8 cellular contexts compared by ENCODE assay signal in the genomic region with DNA sequence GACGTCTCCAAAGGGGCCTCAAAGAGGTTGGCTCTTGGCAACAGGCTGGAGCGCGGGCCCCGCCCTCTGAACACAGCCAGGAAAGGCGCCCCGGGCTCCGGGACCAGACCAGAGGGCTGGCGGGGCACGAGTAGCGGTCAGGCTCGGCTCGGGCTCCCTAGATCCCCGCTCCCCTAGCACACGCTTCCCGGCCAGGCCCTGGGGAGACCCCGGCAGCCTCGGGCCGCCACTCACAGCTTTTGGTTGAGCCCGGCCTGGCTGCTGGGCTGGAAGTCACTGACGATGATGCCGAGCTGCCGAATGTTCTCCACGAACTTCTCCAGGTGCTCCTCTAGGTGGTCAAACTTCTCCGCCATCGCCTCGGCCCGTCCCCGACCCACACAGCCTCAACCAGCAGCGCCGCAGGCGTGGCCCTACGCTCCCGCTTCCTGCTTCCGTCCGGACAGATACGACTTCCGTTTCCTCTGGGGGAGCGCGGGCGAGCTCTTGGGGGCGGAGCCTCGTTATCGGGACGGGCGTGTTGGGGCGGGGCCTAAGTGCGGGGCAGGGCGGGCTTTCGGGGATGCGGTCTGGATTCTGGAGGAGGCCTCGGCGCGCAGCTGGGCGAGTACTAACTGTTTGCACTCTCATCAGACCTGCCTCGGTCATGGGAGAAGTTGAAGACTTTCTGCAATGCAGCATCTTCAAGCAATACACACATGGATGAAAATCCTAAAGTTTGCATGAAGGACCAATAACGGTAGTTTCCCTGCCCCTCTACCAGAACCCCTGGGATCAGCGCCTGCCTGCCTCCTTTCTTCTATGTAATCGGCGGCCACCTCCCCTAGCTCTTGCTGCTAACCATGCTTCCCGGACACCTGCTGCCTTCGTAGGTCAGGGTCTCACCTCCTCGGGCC. TPM values are rescaled to one million over a fixed set of nuclear protein-coding genes. Genes with fewer than 3 reads are reported as not detected.
A peak's percentile ranks its signal among the peaks of the same experiment; 100 is the strongest.
DNase-seq lines count a peak whose midpoint lies in the region; TF ChIP-seq lines count a peak whose summit lies in the region.

A gene with protein sequence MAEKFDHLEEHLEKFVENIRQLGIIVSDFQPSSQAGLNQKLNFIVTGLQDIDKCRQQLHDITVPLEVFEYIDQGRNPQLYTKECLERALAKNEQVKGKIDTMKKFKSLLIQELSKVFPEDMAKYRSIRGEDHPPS (minus strand): TSS at position 420 of the 896 bp plus-strand sequence. CDS start 64 bp downstream, at position 356.

- no peaks in the 10 kb centered on the region for H3F3A ChIP-seq in neural cell (ENCODE audit: insufficient read depth, low read length, poor library complexity, severe bottlenecking)

- H3K9me2 ChIP-seq in neural cell (ENCODE audit: insufficient read depth, low read length) = no peaks in the 10 kb centered on the region

- TF ChIP-seq EP300 in neural cell (conservative IDR thresholded peaks at IDR 0.05; ENCODE audit: poor library complexity, severe bottlenecking) (no peak), stomach (IDR thresholded peaks at IDR 0.05) (no peak)

- peak within 1 kb of the TSS; percentile 76 for H3K4me2 ChIP-seq in neural cell (ENCODE audit: low read length)

- H3K27ac ChIP-seq in neural cell (ENCODE audit: low read length) (peak within 1 kb of the TSS; percentile 31), stomach (peak within 1 kb of the TSS; percentile 79 to 94 (median 89))

- TF ChIP-seq POLR2A in stomach (IDR thresholded peaks at IDR 0.05) = peak in 2 of 4 donors; percentile 35 to 45

- H3K27me3 ChIP-seq in H7 (ENCODE audit: control insufficient read depth, insufficient read depth, low read length) (no peaks in the 10 kb centered on the region), neural cell (ENCODE audit: insufficient read depth, low read depth, low read length) (no peaks in the 10 kb centered on the region), stomach (peaks cover 0 to 3% (median 0%) of the 10 kb centered on the region in 3 donors)

- peak; percentile 92 for DNase-seq in ELF-1 (ENCODE audit: low read depth, low spot score)
- peak; percentile 97 for DNase-seq in H7
- peak; percentile 93 for DNase-seq in M059J (ENCODE audit: low read depth)
- DNase-seq in SHP77 (lab: John Stamatoyannopoulos, UW) = peak; percentile 95 to 99
- peak; percentile 94 for DNase-seq in activated effector memory CD4-positive, alpha-beta T cell treated with Interleukin-2 at 50 U/mL for 16 hours
- peak; percentile 86 for DNase-seq in fibroblast of the conjunctiva (ENCODE audit: low read depth)
- DNase-seq in stomach = peak; percentile 95

- H3K4me1 ChIP-seq in stomach = peaks cover 7 to 36% (median 31%) of the 10 kb centered on the region in 4 donors

- TF ChIP-seq CTCF in neural cell (IDR thresholded peaks at IDR 0.05; ENCODE audit: poor library complexity, severe bottlenecking) = no peak
- TF ChIP-seq CTCF in stomach (IDR thresholded peaks at IDR 0.05) = no peak

- no peaks in the 10 kb centered on the region for H4K20me1 ChIP-seq in neural cell (ENCODE audit: insufficient read depth)

- peaks cover 26% of the 10 kb centered on the region for H3K79me2 ChIP-seq in neural cell (replicated peaks; ENCODE audit: insufficient read depth, low read length)

- TF ChIP-seq RAD21 in neural cell (conservative IDR thresholded peaks at IDR 0.05) = peak; percentile 50

- WGBS in stomach, 5 donors = 1 to 4% (median 2%) methylated on average over 31 to 62 of the region's 62 CpGs

- H3K9ac ChIP-seq in neural cell (ENCODE audit: low read length) = peak within 1 kb of the TSS; percentile 77

- intact Hi-C loops in stomach (cut with DNase I; ENCODE audit: low total_unique reads) = no loop called here

- H3K36me3 ChIP-seq in H7 (replicated peaks; ENCODE audit: control insufficient read depth, insufficient read depth, low read length) (peaks cover 17% of the 10 kb centered on the region), neural cell (ENCODE audit: insufficient read depth, low read length) (peaks cover 7% of the 10 kb centered on the region), stomach (peaks cover 19 to 38% (median 35%) of the 10 kb centered on the region in 4 donors)

- H3K4me3 ChIP-seq in H7 (ENCODE audit: insufficient read depth, low read depth, low read length) (peak within 1 kb of the TSS; percentile 98), neural cell (ENCODE audit: low read length) (peak within 1 kb of the TSS; percentile 88), stomach (peak within 1 kb of the TSS; percentile 79 to 96 (median 91))

- peak within 1 kb of the TSS; percentile 71 for H2AFZ ChIP-seq in neural cell (ENCODE audit: low read depth, low read length)

- H3K9me3 ChIP-seq in neural cell (ENCODE audit: low read length) (no peaks in the 10 kb centered on the region), stomach (no peaks in the 10 kb centered on the region)

TF ChIP-seq in neural cell, 6 proteins besides CTCF, POLR2A, EP300 and RAD21:
- peak; percentile 63 for TF ChIP-seq SMC3 (conservative IDR thresholded peaks at IDR 0.05; ENCODE audit: poor library complexity)
- peak; percentile 78 for TF ChIP-seq POLR2AphosphoS5 (IDR thresholded peaks at IDR 0.05)
- TF ChIP-seq EZH2 (IDR thresholded peaks at IDR 0.05; ENCODE audit: borderline replicate concordance, insufficient read depth, low read length, poor library complexity, severe bottlenecking) = no peak
- peak; percentile 93 for TF ChIP-seq MXI1 (conservative IDR thresholded peaks at IDR 0.05; ENCODE audit: poor library complexity, severe bottlenecking)
- no peak for TF ChIP-seq TAF1 (IDR thresholded peaks at IDR 0.05; ENCODE audit: low read depth)
- TF ChIP-seq, protein P1, sequence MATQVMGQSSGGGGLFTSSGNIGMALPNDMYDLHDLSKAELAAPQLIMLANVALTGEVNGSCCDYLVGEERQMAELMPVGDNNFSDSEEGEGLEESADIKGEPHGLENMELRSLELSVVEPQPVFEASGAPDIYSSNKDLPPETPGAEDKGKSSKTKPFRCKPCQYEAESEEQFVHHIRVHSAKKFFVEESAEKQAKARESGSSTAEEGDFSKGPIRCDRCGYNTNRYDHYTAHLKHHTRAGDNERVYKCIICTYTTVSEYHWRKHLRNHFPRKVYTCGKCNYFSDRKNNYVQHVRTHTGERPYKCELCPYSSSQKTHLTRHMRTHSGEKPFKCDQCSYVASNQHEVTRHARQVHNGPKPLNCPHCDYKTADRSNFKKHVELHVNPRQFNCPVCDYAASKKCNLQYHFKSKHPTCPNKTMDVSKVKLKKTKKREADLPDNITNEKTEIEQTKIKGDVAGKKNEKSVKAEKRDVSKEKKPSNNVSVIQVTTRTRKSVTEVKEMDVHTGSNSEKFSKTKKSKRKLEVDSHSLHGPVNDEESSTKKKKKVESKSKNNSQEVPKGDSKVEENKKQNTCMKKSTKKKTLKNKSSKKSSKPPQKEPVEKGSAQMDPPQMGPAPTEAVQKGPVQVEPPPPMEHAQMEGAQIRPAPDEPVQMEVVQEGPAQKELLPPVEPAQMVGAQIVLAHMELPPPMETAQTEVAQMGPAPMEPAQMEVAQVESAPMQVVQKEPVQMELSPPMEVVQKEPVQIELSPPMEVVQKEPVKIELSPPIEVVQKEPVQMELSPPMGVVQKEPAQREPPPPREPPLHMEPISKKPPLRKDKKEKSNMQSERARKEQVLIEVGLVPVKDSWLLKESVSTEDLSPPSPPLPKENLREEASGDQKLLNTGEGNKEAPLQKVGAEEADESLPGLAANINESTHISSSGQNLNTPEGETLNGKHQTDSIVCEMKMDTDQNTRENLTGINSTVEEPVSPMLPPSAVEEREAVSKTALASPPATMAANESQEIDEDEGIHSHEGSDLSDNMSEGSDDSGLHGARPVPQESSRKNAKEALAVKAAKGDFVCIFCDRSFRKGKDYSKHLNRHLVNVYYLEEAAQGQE (IDR thresholded peaks at IDR 0.05; ENCODE audit: borderline replicate concordance) = no peak

RNA-seq across cellular contexts. Expression of the gene that starts here (rescaled TPM):
- 5.7 and 11.6 TPM in 2 replicates for total RNA-seq in H7 (2014; rRNA removed; shearing (Covaris generic))
- total RNA-seq in M059J (2014; rRNA removed; shearing (Covaris generic)) = 9.7 and 12.8 TPM in 2 replicates
- 37.9 and 50.4 TPM in 2 replicates for polyA plus RNA-seq in neural cell
- polyA minus RNA-seq in neural cell = 25.0 and 25.3 TPM in 2 replicates
- total RNA-seq in stomach = 100 to 1,000 TPM in 1 of 5 donors, 10 to 100 TPM in 4; 17.5 to 104 (median 25.2) TPM
- 10 to 100 TPM; 34.2 to 49.5 (median 34.4) TPM for polyA plus RNA-seq in stomach

Comparison
In these comparisons a context has a peak if more than half of its experiments do, and no peak if none do; other contexts are left out.
1. Peak in every context shown above with its lines: DNase-seq, H3K4me3 ChIP-seq and H3K27ac ChIP-seq.